Comparison of ENCODE assay signal across 8 cellular contexts in the genomic region with DNA sequence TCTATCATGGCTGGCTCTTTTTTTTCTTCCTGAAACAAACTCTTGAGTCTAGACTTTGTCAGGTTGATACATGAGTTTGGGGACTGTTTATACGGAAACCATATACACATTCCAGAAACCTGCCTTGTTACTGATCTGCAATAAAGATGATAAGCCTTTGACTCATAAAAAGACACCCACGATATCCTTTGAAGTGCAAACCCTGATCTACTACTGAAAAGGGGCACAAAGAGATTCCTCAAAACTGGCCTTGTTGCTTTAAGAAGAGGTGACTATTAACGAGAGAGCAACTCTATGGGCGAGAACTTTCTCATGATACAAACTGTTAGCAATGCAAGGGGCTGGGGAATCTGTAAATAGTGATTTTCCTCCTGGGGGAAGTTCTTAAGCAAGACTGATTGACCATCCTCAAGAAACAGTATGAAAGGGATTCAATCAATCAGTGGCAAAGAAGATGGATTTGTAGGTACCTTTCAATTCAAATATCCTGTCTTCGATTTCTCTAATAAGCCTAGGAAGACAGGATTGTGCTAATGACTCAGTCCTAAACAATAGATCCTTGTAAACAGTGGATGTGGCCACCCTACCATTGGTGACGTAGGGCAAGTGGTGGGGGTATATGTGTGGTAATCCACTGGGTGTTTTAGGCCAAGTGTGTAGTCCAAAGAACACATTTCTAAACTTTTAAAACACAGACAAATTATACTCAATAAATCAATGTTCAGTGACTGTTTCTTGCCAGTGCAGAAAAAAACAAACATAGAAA.
DNase-seq lines count a peak whose midpoint lies in the region; ATAC-seq, FAIRE-seq and TF ChIP-seq lines count a peak whose summit lies in the region.
"Not testable (repeated sequence)": the region's sequence is repeated elsewhere in the genome, so short reads cannot be mapped to it uniquely, and the experiment has no call there.

No MANE protein-coding gene starts in this region.

- not testable (repeated sequence) for H3K4me1 Mint-ChIP-seq in activated naive CD8-positive, alpha-beta T cell treated with anti-CD3 and anti-CD28 coated beads, Interleukin-2, amount 50 U/mL, for 24 hours; stimulated activated effector memory CD8-positive, alpha-beta T cell treated with anti-CD3 and anti-CD28 coated beads, Interleukin-12 subunit alpha, Interleukin-12 subunit beta, amount 100 ng/mL, for 72 hours

- H3K9me3 Mint-ChIP-seq in activated naive CD8-positive, alpha-beta T cell treated with anti-CD3 and anti-CD28 coated beads, Interleukin-2, amount 50 U/mL, for 24 hours; stimulated activated effector memory CD8-positive, alpha-beta T cell treated with anti-CD3 and anti-CD28 coated beads, Interleukin-12 subunit alpha, Interleukin-12 subunit beta, amount 100 ng/mL, for 72 hours: not testable (repeated sequence)

- not testable (repeated sequence) for H3K4me1 ChIP-seq in endothelial cell of umbilical vein (ENCODE audit: control insufficient read depth, extremely low read depth, insufficient read depth, low read length); mucosa of descending colon (ENCODE audit: low read depth)
- H3K4me1 ChIP-seq in keratinocyte (ENCODE audit: control insufficient read depth, extremely low read depth, insufficient read depth, low read length) = peaks cover 13% of the 10 kb centered on the region

- BruUV-seq in endothelial cell of umbilical vein (replicated peaks; lab: Mats Ljungman, UMichigan) = not testable (repeated sequence)

- H3K27ac Mint-ChIP-seq in activated naive CD8-positive, alpha-beta T cell treated with anti-CD3 and anti-CD28 coated beads, Interleukin-2, amount 50 U/mL, for 24 hours; stimulated activated effector memory CD8-positive, alpha-beta T cell treated with anti-CD3 and anti-CD28 coated beads, Interleukin-12 subunit alpha, Interleukin-12 subunit beta, amount 100 ng/mL, for 72 hours: not testable (repeated sequence)

- DNase-seq in A172 (ENCODE audit: low spot score) (peak; percentile 14), HT1080 (ENCODE audit: low read depth) (peak; percentile 26), RKO (ENCODE audit: low spot score) (peak; percentile 9)
- DNase-seq in activated naive CD8-positive, alpha-beta T cell treated with anti-CD3 and anti-CD28 coated beads, Interleukin-2, amount 50 U/mL, for 24 hours; endothelial cell of umbilical vein (ENCODE audit: low read depth, low spot score); keratinocyte (ENCODE audit: low read depth, low spot score); mucosa of descending colon; stimulated activated effector memory CD8-positive, alpha-beta T cell treated with anti-CD3 and anti-CD28 coated beads, Interleukin-12 subunit alpha, Interleukin-12 subunit beta, amount 100 ng/mL, for 72 hours (ENCODE audit: low spot score in 2 of 2): not testable (repeated sequence)

- H3K9ac ChIP-seq in endothelial cell of umbilical vein (replicated peaks; ENCODE audit: extremely low read depth, insufficient read depth, low read length) = not testable (repeated sequence)
- peak overlapping the region; percentile 22 for H3K9ac ChIP-seq in keratinocyte (ENCODE audit: control insufficient read depth, extremely low read depth, insufficient read depth, low read length)

- not testable (repeated sequence) for H3K9me1 ChIP-seq in endothelial cell of umbilical vein (replicated peaks; ENCODE audit: control insufficient read depth, extremely low read depth, insufficient read depth, low read length); keratinocyte (ENCODE audit: control insufficient read depth, extremely low read depth, insufficient read depth, low read length)

- H3K4me3 Mint-ChIP-seq in activated naive CD8-positive, alpha-beta T cell treated with anti-CD3 and anti-CD28 coated beads, Interleukin-2, amount 50 U/mL, for 24 hours; stimulated activated effector memory CD8-positive, alpha-beta T cell treated with anti-CD3 and anti-CD28 coated beads, Interleukin-12 subunit alpha, Interleukin-12 subunit beta, amount 100 ng/mL, for 72 hours: not testable (repeated sequence)

- H3K36me3 Mint-ChIP-seq in activated naive CD8-positive, alpha-beta T cell treated with anti-CD3 and anti-CD28 coated beads, Interleukin-2, amount 50 U/mL, for 24 hours (ENCODE audit: low read depth); stimulated activated effector memory CD8-positive, alpha-beta T cell treated with anti-CD3 and anti-CD28 coated beads, Interleukin-12 subunit alpha, Interleukin-12 subunit beta, amount 100 ng/mL, for 72 hours: not testable (repeated sequence)

- peak; percentile 55 for FAIRE-seq in endothelial cell of umbilical vein (lab: Jason Lieb, UNC)
- not testable (repeated sequence) for FAIRE-seq in keratinocyte (lab: Jason Lieb, UNC)

- H3K27ac ChIP-seq in endothelial cell of umbilical vein (ENCODE audit: insufficient read depth, low read depth, low read length) (peak overlapping the region; percentile 4), keratinocyte (ENCODE audit: control insufficient read depth, insufficient read depth, low read length) (peak overlapping the region; percentile 75)

- dilution Hi-C loops in endothelial cell of umbilical vein (cut with MboI; ENCODE audit: extremely low pct_ligation_motif_present, low sequenced_read_pairs); keratinocyte (cut with MboI; ENCODE audit: extremely low pct_ligation_motif_present, low sequenced_read_pairs): not testable (repeated sequence)

- H3K4me3 ChIP-seq in endothelial cell of umbilical vein (replicated peaks in 1 of 3; ENCODE audit: insufficient read depth in 1 of 3, low read depth in 1 of 3, low read length in 3 of 3); keratinocyte (ENCODE audit: control insufficient read depth in 2 of 3, extremely low read depth in 1 of 3, insufficient read depth in 2 of 3, low read depth in 1 of 3, low read length in 3 of 3); mucosa of descending colon: not testable (repeated sequence)

- POLR2A ChIA-PET in endothelial cell of umbilical vein (lab: Charles Lee) = not testable (repeated sequence)

- TF ChIP-seq CTCF in endothelial cell of umbilical vein (IDR thresholded peaks at IDR 0.05; ENCODE audit: extremely low read depth in 1 of 2, insufficient read depth in 1 of 2, low read depth in 1 of 2, low read length in 2 of 2); keratinocyte (optimal IDR thresholded peaks at IDR 0.05 in 1 of 3, IDR thresholded peaks at IDR 0.05 in 1 of 3, conservative IDR thresholded peaks at IDR 0.05 in 1 of 3; ENCODE audit: extremely low read depth in 1 of 3, insufficient read depth in 2 of 3, low read length in 3 of 3); mucosa of descending colon (IDR thresholded peaks at IDR 0.05): not testable (repeated sequence)

- intact Hi-C loops in endothelial cell of umbilical vein (cut with micrococcal nuclease); mucosa of descending colon (cut with DNase I, micrococcal nuclease): not testable (repeated sequence)

- CTCF ChIA-PET in endothelial cell of umbilical vein (lab: Charles Lee) = not testable (repeated sequence)

- not testable (repeated sequence) for H3K9me3 ChIP-seq in endothelial cell of umbilical vein (replicated peaks; ENCODE audit: control insufficient read depth, insufficient read depth, low read length); keratinocyte (ENCODE audit: control insufficient read depth, low read depth, low read length); mucosa of descending colon

- not testable (repeated sequence) for H4K20me1 ChIP-seq in endothelial cell of umbilical vein (replicated peaks; ENCODE audit: control insufficient read depth, extremely low read depth, insufficient read depth, low read length); keratinocyte (ENCODE audit: control insufficient read depth, extremely low read depth, insufficient read depth, low read length)

- H3K27me3 ChIP-seq in endothelial cell of umbilical vein (ENCODE audit: control insufficient read depth in 2 of 2, insufficient read depth in 2 of 2, low read length in 2 of 2); keratinocyte (ENCODE audit: control insufficient read depth, extremely low read depth, insufficient read depth, low read length): not testable (repeated sequence)

- ATAC-seq in activated naive CD8-positive, alpha-beta T cell treated with anti-CD3 and anti-CD28 coated beads, Interleukin-2, amount 50 U/mL, for 24 hours = peak; percentile 68
- ATAC-seq in mucosa of descending colon = peak; percentile 80
- ATAC-seq in stimulated activated effector memory CD8-positive, alpha-beta T cell treated with anti-CD3 and anti-CD28 coated beads, Interleukin-12 subunit alpha, Interleukin-12 subunit beta, amount 100 ng/mL, for 72 hours = peak; percentile 43

- not testable (repeated sequence) for H3K27me3 Mint-ChIP-seq in activated naive CD8-positive, alpha-beta T cell treated with anti-CD3 and anti-CD28 coated beads, Interleukin-2, amount 50 U/mL, for 24 hours

- not testable (repeated sequence) for TF ChIP-seq POLR2A in endothelial cell of umbilical vein (IDR thresholded peaks at IDR 0.05; ENCODE audit: low read depth, low read length)

- H2AFZ ChIP-seq in endothelial cell of umbilical vein (ENCODE audit: low read depth, low read length) = peak overlapping the region; percentile 54
- peak overlapping the region; percentile 22 for H2AFZ ChIP-seq in keratinocyte (ENCODE audit: control insufficient read depth, low read length)

- not testable (repeated sequence) for H3K79me2 ChIP-seq in endothelial cell of umbilical vein (ENCODE audit: control insufficient read depth, insufficient read depth, low read length); keratinocyte (ENCODE audit: control insufficient read depth, insufficient read depth, low read length)

- H3K4me2 ChIP-seq in endothelial cell of umbilical vein (ENCODE audit: insufficient read depth, low read length) = not testable (repeated sequence)
- H3K4me2 ChIP-seq in keratinocyte (ENCODE audit: control insufficient read depth, extremely low read depth, insufficient read depth, low read depth, low read length) = peak overlapping the region; percentile 54

- not testable (repeated sequence) for H3K36me3 ChIP-seq in endothelial cell of umbilical vein (ENCODE audit: control insufficient read depth in 2 of 2, extremely low read depth in 1 of 2, insufficient read depth in 2 of 2, low read length in 2 of 2); keratinocyte (ENCODE audit: control insufficient read depth in 2 of 2, extremely low read depth in 1 of 2, insufficient read depth in 2 of 2, low read length in 2 of 2); mucosa of descending colon (ENCODE audit: low read depth)
